ENCODE assay signal across 19 cellular contexts in genomic region chr13:90533866-90534265, GRCh38.
DNase-seq lines count a peak whose midpoint lies in the region; ATAC-seq and TF ChIP-seq lines count a peak whose summit lies in the region.
"Had no signal": no experiment of that assay in that cellular context is flagged by ENCODE, and none has a peak within 500 bp of the region (broad histone marks: within the 10 kb centered on the region; RNA-seq: fewer than 3 reads in every experiment).

No MANE protein-coding gene starts in this region.

- H3K36me3 Mint-ChIP-seq in activated naive CD8-positive, alpha-beta T cell treated with anti-CD3 and anti-CD28 coated beads for 36 hours: no peaks in the 10 kb centered on the region
- no peaks in the 10 kb centered on the region for H3K36me3 Mint-ChIP-seq in activated naive CD4-positive, alpha-beta T cell treated with anti-CD3 and anti-CD28 coated beads, Interleukin-2, amount 10 ng/mL, durations not matched to agents 7 days and 5 days
- H3K36me3 Mint-ChIP-seq: CD14-positive monocyte had no signal

- no peak overlapping the region for H3K27ac Mint-ChIP-seq in activated naive CD8-positive, alpha-beta T cell treated with anti-CD3 and anti-CD28 coated beads for 36 hours
- no peak overlapping the region for H3K27ac Mint-ChIP-seq in activated naive CD4-positive, alpha-beta T cell treated with anti-CD3 and anti-CD28 coated beads, Interleukin-2, amount 10 ng/mL, durations not matched to agents 7 days and 5 days
- H3K27ac Mint-ChIP-seq: CD14-positive monocyte had no signal

- CTCF ChIA-PET in activated naive CD4-positive, alpha-beta T cell treated with anti-CD3 and anti-CD28 coated beads, Interleukin-2, amount 10 ng/mL, durations not matched to agents 7 days and 5 days (lab: Charles Lee): no interaction called here

- H3K4me3 Mint-ChIP-seq in activated naive CD8-positive, alpha-beta T cell treated with anti-CD3 and anti-CD28 coated beads for 36 hours: no peak overlapping the region
- H3K4me3 Mint-ChIP-seq in activated naive CD4-positive, alpha-beta T cell treated with anti-CD3 and anti-CD28 coated beads, Interleukin-2, amount 10 ng/mL, durations not matched to agents 7 days and 5 days: no peak overlapping the region
- H3K4me3 Mint-ChIP-seq: CD14-positive monocyte had no signal

- H3K9me3 Mint-ChIP-seq in activated naive CD8-positive, alpha-beta T cell treated with anti-CD3 and anti-CD28 coated beads for 36 hours: peaks cover 8% of the 10 kb centered on the region
- peaks cover 4% of the 10 kb centered on the region for H3K9me3 Mint-ChIP-seq in activated naive CD4-positive, alpha-beta T cell treated with anti-CD3 and anti-CD28 coated beads, Interleukin-2, amount 10 ng/mL, durations not matched to agents 7 days and 5 days

- DNase-seq in NCI-H2081 (lab: John Stamatoyannopoulos, UW): peak; percentile 18 to 74
- no peak for DNase-seq in NCI-H2081 treated with DMSO at 0.1 percent for 48 hours (lab: John Stamatoyannopoulos, UW)
- DNase-seq in Ammon's horn (ENCODE audit: low spot score): peak; percentile 13
- DNase-seq in NCI-H2227 treated with DMSO at 0.1 percent for 48 hours (lab: John Stamatoyannopoulos, UW): peak; percentile 11
- DNase-seq in myocyte (ENCODE audit: low read depth): peak; percentile 74
- no peak for DNase-seq in activated naive CD8-positive, alpha-beta T cell treated with anti-CD3 and anti-CD28 coated beads for 36 hours
- DNase-seq in activated naive CD4-positive, alpha-beta T cell treated with anti-CD3 and anti-CD28 coated beads, Interleukin-2, amount 10 ng/mL, durations not matched to agents 7 days and 5 days: no peak
- DNase-seq in omental fat pad (ENCODE audit: low spot score): no peak
- DNase-seq: AML-193, DMS53, GDM1, Kasumi-1, MG63, NCI-H2029 treated with DMSO at 0.1 percent for 48 hours, NCI-H226, NCI-H510A treated with DMSO at 0.1 percent for 48 hours, Peyer's patch, T-helper 1 cell had no signal

- no peaks in the 10 kb centered on the region for H3K27me3 Mint-ChIP-seq in activated naive CD8-positive, alpha-beta T cell treated with anti-CD3 and anti-CD28 coated beads for 36 hours
- no peaks in the 10 kb centered on the region for H3K27me3 Mint-ChIP-seq in activated naive CD4-positive, alpha-beta T cell treated with anti-CD3 and anti-CD28 coated beads, Interleukin-2, amount 10 ng/mL, durations not matched to agents 7 days and 5 days

- no peaks in the 10 kb centered on the region for H3K4me1 Mint-ChIP-seq in activated naive CD8-positive, alpha-beta T cell treated with anti-CD3 and anti-CD28 coated beads for 36 hours
- no peaks in the 10 kb centered on the region for H3K4me1 Mint-ChIP-seq in activated naive CD4-positive, alpha-beta T cell treated with anti-CD3 and anti-CD28 coated beads, Interleukin-2, amount 10 ng/mL, durations not matched to agents 7 days and 5 days
- H3K4me1 Mint-ChIP-seq: CD14-positive monocyte had no signal

- TF ChIP-seq CTCF in omental fat pad (IDR thresholded peaks at IDR 0.05): no peak

- no peak for ATAC-seq in omental fat pad (ENCODE audit: low FRiP score)

Comparison
In these comparisons a context has a peak if more than half of its experiments do, and no peak if none do; other contexts are left out.
1. DNase-seq: peak in NCI-H2081 (2 of 2), Ammon's horn (single experiment), NCI-H2227 treated with DMSO at 0.1 percent for 48 hours (single experiment) and myocyte (single experiment); none in NCI-H2081 treated with DMSO at 0.1 percent for 48 hours (single experiment), activated naive CD8-positive, alpha-beta T cell treated with anti-CD3 and anti-CD28 coated beads for 36 hours (single experiment), activated naive CD4-positive, alpha-beta T cell treated with anti-CD3 and anti-CD28 coated beads, Interleukin-2, amount 10 ng/mL, durations not matched to agents 7 days and 5 days (single experiment) and omental fat pad (single experiment).